1 cellular context compared by ENCODE assay signal in genomic region chr19:9295411-9295849, GRCh38.
TF ChIP-seq lines count a peak whose summit lies in the region.

No MANE protein-coding gene starts in this region.

TF ChIP-seq in HepG2, 621 proteins besides CTCF, POLR2A, EP300 and RAD21:
- TF ChIP-seq PITX1 (CRISPR knock-in tag; IDR thresholded peaks at IDR 0.05) (no peak), ZNF274 (CRISPR knock-in tag; IDR thresholded peaks at IDR 0.05) (peak; percentile 59; the same call in 1 of the 2 replicates), ISL2 (CRISPR knock-in tag; IDR thresholded peaks at IDR 0.05) (no peak), ZNF101 (CRISPR knock-in tag; IDR thresholded peaks at IDR 0.05; ENCODE audit: borderline replicate concordance, low read depth) (no peak), GLI4 (CRISPR knock-in tag; IDR thresholded peaks at IDR 0.05; ENCODE audit: borderline replicate concordance) (no peak)
